ENCODE assay signal across 13 cellular contexts in genomic region chr17:44053130-44053872, GRCh38. TPM values are rescaled to one million over a fixed set of nuclear protein-coding genes. Genes with fewer than 3 reads are reported as not detected.
DNase-seq lines count a peak whose midpoint lies in the region; ATAC-seq and TF ChIP-seq lines count a peak whose summit lies in the region.
"Had no signal": no experiment of that assay in that cellular context is flagged by ENCODE, and none has a peak within 500 bp of the region (broad histone marks: within the 10 kb centered on the region; RNA-seq: fewer than 3 reads in every experiment).

No MANE protein-coding gene starts in this region.

- peak overlapping the region in 5 of 7 donors; percentile 11 to 68 (median 37) for H3K27ac Mint-ChIP-seq in CD14-positive monocyte
- H3K27ac Mint-ChIP-seq in IgD-negative memory B cell, result peak overlapping the region in 2 of 3 donors; percentile 3 to 64
- H3K27ac Mint-ChIP-seq in WTC11, result peak overlapping the region; percentile 73
- H3K27ac Mint-ChIP-seq: stimulated activated naive CD8-positive, alpha-beta T cell treated with anti-CD3 and anti-CD28 coated beads, Interleukin-15, Interleukin-2, amounts not matched to agents 100 ng/mL and 50 ng/mL, for 24 hours had no signal

- CTCF ChIA-PET in WTC11 (lab: Charles Lee), result no interaction called here

- H3K36me3 Mint-ChIP-seq in CD14-positive monocyte (peaks cover 42 to 72% of the 10 kb centered on the region in 2 donors), IgD-negative memory B cell (peaks cover 6% of the 10 kb centered on the region), WTC11 (peaks cover 55% of the 10 kb centered on the region)

- H3K27me3 Mint-ChIP-seq in CD14-positive monocyte (ENCODE audit: low read depth in 3 of 3), result no peaks in the 10 kb centered on the region
- no peaks in the 10 kb centered on the region for H3K27me3 Mint-ChIP-seq in IgD-negative memory B cell
- no peaks in the 10 kb centered on the region for H3K27me3 Mint-ChIP-seq in WTC11 (ENCODE audit: low read depth)
- H3K27me3 Mint-ChIP-seq: stimulated activated naive CD8-positive, alpha-beta T cell treated with anti-CD3 and anti-CD28 coated beads, Interleukin-15, Interleukin-2, amounts not matched to agents 100 ng/mL and 50 ng/mL, for 24 hours had no signal

- H3K9ac ChIP-seq in liver (ENCODE audit: low read depth in 1 of 2, low read length in 2 of 2), result no peak overlapping the region

- H3K27me3 ChIP-seq in liver (ENCODE audit: control insufficient read depth in 4 of 4, insufficient read depth in 4 of 4, low read length in 3 of 4), result no peaks in the 10 kb centered on the region
- no peaks in the 10 kb centered on the region for H3K27me3 ChIP-seq in BE2C

- intact Hi-C loops in CD14-positive monocyte (cut with micrococcal nuclease), result no loop called here

- ATAC-seq in WTC11 (no peak), GM19463 (IDR thresholded peaks at IDR 0.05; ENCODE audit: unreplicated experiment) (no peak)

- H3K9me3 Mint-ChIP-seq in CD14-positive monocyte, result no peaks in the 10 kb centered on the region
- no peaks in the 10 kb centered on the region for H3K9me3 Mint-ChIP-seq in IgD-negative memory B cell
- no peaks in the 10 kb centered on the region for H3K9me3 Mint-ChIP-seq in WTC11
- H3K9me3 Mint-ChIP-seq: stimulated activated naive CD8-positive, alpha-beta T cell treated with anti-CD3 and anti-CD28 coated beads, Interleukin-15, Interleukin-2, amounts not matched to agents 100 ng/mL and 50 ng/mL, for 24 hours had no signal

- H3K4me1 Mint-ChIP-seq in CD14-positive monocyte, result peaks cover 12% of the 10 kb centered on the region
- peaks cover 2 to 6% (median 2%) of the 10 kb centered on the region in 3 donors for H3K4me1 Mint-ChIP-seq in IgD-negative memory B cell
- H3K4me1 Mint-ChIP-seq in WTC11, result no peaks in the 10 kb centered on the region

- H3K4me3 Mint-ChIP-seq in CD14-positive monocyte (no peak overlapping the region), IgD-negative memory B cell (peak overlapping the region in 1 of 4 donors; percentile 69), WTC11 (no peak overlapping the region)
- H3K4me3 Mint-ChIP-seq: stimulated activated naive CD8-positive, alpha-beta T cell treated with anti-CD3 and anti-CD28 coated beads, Interleukin-15, Interleukin-2, amounts not matched to agents 100 ng/mL and 50 ng/mL, for 24 hours had no signal

- TF ChIP-seq CTCF in CD14-positive monocyte (IDR thresholded peaks at IDR 0.05), result no peak
- TF ChIP-seq CTCF in WTC11 (IDR thresholded peaks at IDR 0.05), result no peak
- no peak for TF ChIP-seq CTCF in liver (IDR thresholded peaks at IDR 0.05; ENCODE audit: low read depth, low read length, missing input control)
- no peak for TF ChIP-seq CTCF in BE2C (IDR thresholded peaks at IDR 0.05; ENCODE audit: low read depth, low read length)
- no peak for TF ChIP-seq CTCF in coronary artery (IDR thresholded peaks at IDR 0.05)

- H3K27ac ChIP-seq in liver (ENCODE audit: low read depth in 1 of 2, low read length in 2 of 2) (no peak overlapping the region), coronary artery (no peak overlapping the region)

- TF ChIP-seq RAD21 in liver (IDR thresholded peaks at IDR 0.05), result peak in 1 of 2 donors; percentile 31

- H3K9me3 ChIP-seq in liver (ENCODE audit: control insufficient read depth in 4 of 4, low read length in 3 of 4) (no peaks in the 10 kb centered on the region), BE2C (no peaks in the 10 kb centered on the region)

- H3K4me3 ChIP-seq in liver (ENCODE audit: low read depth in 1 of 3, low read length in 3 of 3) (no peak overlapping the region), BE2C (ENCODE audit: low read depth, low read length) (no peak overlapping the region), coronary artery (no peak overlapping the region)
- H3K4me3 ChIP-seq: lung had no signal

- POLR2A ChIA-PET in WTC11 (lab: Charles Lee), result no interaction called here

- H3K4me1 ChIP-seq in liver (ENCODE audit: control insufficient read depth in 4 of 4, insufficient read depth in 4 of 4, low read length in 3 of 4) (peaks cover 4 to 14% (median 13%) of the 10 kb centered on the region in 4 donors), BE2C (no peaks in the 10 kb centered on the region)

- 51% methylated on average over 3 of the region's 3 CpGs for WGBS in liver

- DNase-seq in CD14-positive monocyte (ENCODE audit: low spot score), result no peak
- DNase-seq in WTC11 (ENCODE audit: low spot score), result no peak
- DNase-seq in BE2C, result no peak
- no peak for DNase-seq in SIG-M5 treated with dmso at 0.1 percent for 504 hours (lab: John Stamatoyannopoulos, UW; ENCODE audit: unreplicated experiment)
- no peak for DNase-seq in coronary artery (ENCODE audit: low spot score)
- DNase-seq: anterior cingulate cortex; NCI-H510A treated with DMSO at 0.1 percent for 48 hours; stimulated activated CD4-positive, alpha-beta T cell treated with anti-CD3 and anti-CD28 coated beads, Interleukin-4, amount 100 ng/mL, for 24 hours had no signal

- H3K36me3 ChIP-seq in liver (ENCODE audit: control insufficient read depth in 4 of 4, insufficient read depth in 3 of 4, low read depth in 1 of 4, low read length in 3 of 4) (peaks cover 5 to 32% (median 19%) of the 10 kb centered on the region in 4 donors), BE2C (peaks cover 75% of the 10 kb centered on the region)

TF ChIP-seq in WTC11, 78 proteins besides CTCF, POLR2A, EP300 and RAD21 (continues in another document):
- TF ChIP-seq ZNF232 (CRISPR knock-in tag; IDR thresholded peaks at IDR 0.05), result no peak
- TF ChIP-seq USF2 (CRISPR knock-in tag; IDR thresholded peaks at IDR 0.05), result no peak
- TF ChIP-seq SOX15 (CRISPR knock-in tag; IDR thresholded peaks at IDR 0.05), result no peak

TF ChIP-seq in liver, 16 proteins besides CTCF, POLR2A, EP300 and RAD21:
- TF ChIP-seq HNF4G (IDR thresholded peaks at IDR 0.05), result no peak
- peak in 1 of 2 donors; percentile 21 for TF ChIP-seq RXRA (IDR thresholded peaks at IDR 0.05)
- peak; percentile 15 to 40 for TF ChIP-seq HNF4A (conservative IDR thresholded peaks at IDR 0.05)
- no peak for TF ChIP-seq GABPA (IDR thresholded peaks at IDR 0.05 in 1 of 2, conservative IDR thresholded peaks at IDR 0.05 in 1 of 2)

RNA-seq across cellular contexts. Expression of gene LSM12, which starts 13.2 kb away (rescaled TPM):
- polyA plus RNA-seq in CD14-positive monocyte (10 to 100 TPM; 64.4 to 65.8 TPM), IgD-negative memory B cell (73.4 TPM), liver (10 to 100 TPM; 16.7 to 31.9 TPM)
- total RNA-seq in WTC11 (2021) (96.8 to 102 TPM (median 98.0 TPM) in 3 replicates), liver (10 to 100 TPM; 12.1 to 13.6 TPM)
- 48.8 TPM for polyA plus RNA-seq in BE2C (2012; ENCODE audit: insufficient read depth, insufficient read length, low read depth)

RNA-seq across cellular contexts. Expression of gene G6PC3, which starts 17.2 kb away (rescaled TPM):
- polyA plus RNA-seq in CD14-positive monocyte (10 to 100 TPM; 42.4 to 46.4 TPM), IgD-negative memory B cell (22.5 TPM), liver (10 to 100 TPM in 1 of 2 donors, 1 to 10 TPM in 1; 8.7 to 15.1 TPM)
- total RNA-seq in WTC11 (2021) (121 to 122 TPM (median 121 TPM) in 3 replicates), liver (1 to 10 TPM; 6.7 to 7.8 TPM)
- 92.3 TPM for polyA plus RNA-seq in BE2C (2012; ENCODE audit: insufficient read depth, insufficient read length, low read depth)

RNA-seq across cellular contexts. Expression of gene TMEM101, which starts 38.5 kb away (rescaled TPM):
- polyA plus RNA-seq in CD14-positive monocyte, result 10 to 100 TPM; 33.6 to 41.4 TPM
- polyA plus RNA-seq in IgD-negative memory B cell, result 24.6 TPM
- 32.1 to 36.3 TPM (median 32.7 TPM) in 3 replicates for total RNA-seq in WTC11 (2021)
- total RNA-seq in liver, result 10 to 100 TPM; 24.4 to 25.7 TPM
- polyA plus RNA-seq in liver, result 10 to 100 TPM; 12.0 to 18.4 TPM
- 67.5 TPM for polyA plus RNA-seq in BE2C (2012; ENCODE audit: insufficient read depth, insufficient read length, low read depth)

RNA-seq across cellular contexts. Expression of gene NAGS, which starts 48.9 kb away (rescaled TPM):
- under 1 TPM; 0.84 to 0.93 TPM for polyA plus RNA-seq in CD14-positive monocyte
- 0.64 TPM for polyA plus RNA-seq in IgD-negative memory B cell
- total RNA-seq in WTC11 (2021), result 6.1 to 8.6 TPM (median 7.6 TPM) in 3 replicates
- total RNA-seq in liver, result 10 to 100 TPM; 21.5 to 29.4 TPM
- polyA plus RNA-seq in liver, result 10 to 100 TPM; 27.1 to 29.8 TPM
- 0.86 TPM for polyA plus RNA-seq in BE2C (2012; ENCODE audit: insufficient read depth, insufficient read length, low read depth)
